Comparison of ENCODE assay signal across 16 cellular contexts in genomic region chr12:89364058-89364457, GRCh38. TPM values are rescaled to one million over a fixed set of nuclear protein-coding genes. Genes with fewer than 3 reads are reported as not detected.
DNase-seq lines count a peak whose midpoint lies in the region; ATAC-seq and TF ChIP-seq lines count a peak whose summit lies in the region.
"Had no signal": no experiment of that assay in that cellular context is flagged by ENCODE, and none has a peak within 500 bp of the region (broad histone marks: within the 10 kb centered on the region; RNA-seq: fewer than 3 reads in every experiment).

No MANE protein-coding gene starts in this region.

- H3F3A ChIP-seq in SK-N-SH (replicated peaks; ENCODE audit: insufficient read depth) = peaks cover 10% of the 10 kb centered on the region

- intact Hi-C loops in right cardiac atrium (cut with DNase I) = loop anchor here in 1 of 4 donors (10.0 kb wide), 1 partner anchor 161 kb away; the partner anchor contains the start of genes GALNT4 and POC1B

- POLR2A ChIA-PET in SK-N-SH (lab: Yijun Ruan, JAX) = interaction anchor here (0.6 kb wide), 1 partner anchor 12 kb away, joined by 3 read pairs; the partner anchor contains the start of gene DUSP6
- POLR2A ChIA-PET in HEK293 (lab: Yijun Ruan, JAX) = no interaction called here

- no peak overlapping the region for H3K4me3 ChIP-seq in SK-N-SH (ENCODE audit: low read depth in 2 of 2, low read length in 1 of 2)
- no peak overlapping the region for H3K4me3 ChIP-seq in HEK293 (ENCODE audit: low read depth, low read length)
- no peak overlapping the region for H3K4me3 ChIP-seq in right cardiac atrium (ENCODE audit: low read length)
- H3K4me3 ChIP-seq: A549, GM23248, HAP-1 had no signal

- peaks cover 10% of the 10 kb centered on the region for H3K4me1 Mint-ChIP-seq in activated T-helper 17 cell treated with anti-CD3 and anti-CD28 coated beads, Interleukin-2, amount 50 U/mL, for 72 hours

- H3K4me3 Mint-ChIP-seq in activated T-helper 17 cell treated with anti-CD3 and anti-CD28 coated beads, Interleukin-2, amount 50 U/mL, for 72 hours = no peak overlapping the region
- H3K4me3 Mint-ChIP-seq: CD4-positive, alpha-beta T cell had no signal

- CTCF ChIA-PET in SK-N-SH (lab: Yijun Ruan, JAX) (interaction anchor here (0.8 kb wide), 1 partner anchor 9 kb away, joined by 3 read pairs; no protein-coding TSS in a partner anchor), HEK293 (lab: Yijun Ruan, JAX) (interaction anchor here (0.6 kb wide), 1 partner anchor 319 kb away, joined by 3 read pairs; no protein-coding TSS in a partner anchor)

- no peak for TF ChIP-seq RAD21 in SK-N-SH (IDR thresholded peaks at IDR 0.05; ENCODE audit: low read length)

- H3K9me3 Mint-ChIP-seq in activated T-helper 17 cell treated with anti-CD3 and anti-CD28 coated beads, Interleukin-2, amount 50 U/mL, for 72 hours = no peaks in the 10 kb centered on the region
- H3K9me3 Mint-ChIP-seq: CD4-positive, alpha-beta T cell had no signal

- 76% methylated on average over 2 of the region's 2 CpGs for WGBS in SK-N-SH (ENCODE audit: low lambda C conversion rate)
- 54% methylated on average over 2 of the region's 2 CpGs for WGBS in right cardiac atrium

- H3K36me3 Mint-ChIP-seq in activated T-helper 17 cell treated with anti-CD3 and anti-CD28 coated beads, Interleukin-2, amount 50 U/mL, for 72 hours (ENCODE audit: low read depth) = no peaks in the 10 kb centered on the region

- H3K27ac ChIP-seq in SK-N-SH (ENCODE audit: low read depth in 2 of 2, low read length in 1 of 2) = no peak overlapping the region
- H3K27ac ChIP-seq in HEK293 (ENCODE audit: extremely low read depth, low read depth, low read length) = no peak overlapping the region
- H3K27ac ChIP-seq in right cardiac atrium (ENCODE audit: low read length) = peak overlapping the region; percentile 17
- H3K27ac ChIP-seq: 22Rv1, A549, C4-2B, GM23248 had no signal

- no peak overlapping the region for H3K9ac ChIP-seq in SK-N-SH
- H3K9ac ChIP-seq: GM23248 had no signal

- peak overlapping the region; percentile 89 for H3K27ac Mint-ChIP-seq in activated T-helper 17 cell treated with anti-CD3 and anti-CD28 coated beads, Interleukin-2, amount 50 U/mL, for 72 hours
- H3K27ac Mint-ChIP-seq: CD4-positive, alpha-beta T cell had no signal

- TF ChIP-seq EP300 in SK-N-SH (IDR thresholded peaks at IDR 0.05; ENCODE audit: borderline replicate concordance in 1 of 2, low read depth in 1 of 2, low read length in 1 of 2) = no peak

- peaks cover 5% of the 10 kb centered on the region; the same call in 1 of the 2 replicates for H3K79me2 ChIP-seq in SK-N-SH (ENCODE audit: insufficient read depth)

- no peaks in the 10 kb centered on the region for H3K9me3 ChIP-seq in SK-N-SH
- no peaks in the 10 kb centered on the region for H3K9me3 ChIP-seq in HEK293 (ENCODE audit: control insufficient read depth, insufficient read depth, low read depth, low read length)
- no peaks in the 10 kb centered on the region for H3K9me3 ChIP-seq in right cardiac atrium (ENCODE audit: control insufficient read depth, low read length)
- H3K9me3 ChIP-seq: A549, Caco-2, HAP-1 had no signal

- DNase-seq in SK-N-SH = no peak
- no peak for DNase-seq in right cardiac atrium
- DNase-seq in mucosa of gallbladder (ENCODE audit: low spot score) = no peak
- DNase-seq: AML-193; Caco-2; CD4-positive, alpha-beta T cell; GM23248 had no signal

- H3K4me2 ChIP-seq in SK-N-SH = no peak overlapping the region
- H3K4me2 ChIP-seq: A549 had no signal

- H3K9me2 ChIP-seq in SK-N-SH = no peaks in the 10 kb centered on the region

- no peak overlapping the region for H2AFZ ChIP-seq in SK-N-SH (ENCODE audit: low read depth)
- H2AFZ ChIP-seq: GM23248 had no signal

- TF ChIP-seq CTCF in SK-N-SH (IDR thresholded peaks at IDR 0.05) = no peak
- no peak for TF ChIP-seq CTCF in HEK293 (tag by site-specific recombination; IDR thresholded peaks at IDR 0.05)

- H3K27me3 ChIP-seq in SK-N-SH (ENCODE audit: insufficient read depth) = no peaks in the 10 kb centered on the region
- H3K27me3 ChIP-seq in right cardiac atrium (ENCODE audit: control insufficient read depth, insufficient read depth) = no peaks in the 10 kb centered on the region

- H3K4me1 ChIP-seq in SK-N-SH (ENCODE audit: control insufficient read depth in 1 of 2, insufficient read depth in 2 of 2, low read depth in 1 of 2, low read length in 1 of 2) (peaks cover 2 to 7% of the 10 kb centered on the region in 2 experiments; a peak in 2 of 4 replicates), HEK293 (ENCODE audit: control insufficient read depth, insufficient read depth, low read length) (no peaks in the 10 kb centered on the region), right cardiac atrium (ENCODE audit: control insufficient read depth, insufficient read depth, low read length) (peaks cover 2% of the 10 kb centered on the region)
- H3K4me1 ChIP-seq: A549, HAP-1 had no signal

- H3K36me3 ChIP-seq in SK-N-SH (replicated peaks in 1 of 2; ENCODE audit: control insufficient read depth in 1 of 2, insufficient read depth in 2 of 2, low read length in 1 of 2) = peaks cover 7% of the 10 kb centered on the region in 2 experiments
- H3K36me3 ChIP-seq in HEK293 (ENCODE audit: control insufficient read depth in 2 of 2, insufficient read depth in 1 of 2, low read length in 2 of 2) = no peaks in the 10 kb centered on the region
- H3K36me3 ChIP-seq: HAP-1 had no signal

- H4K20me1 ChIP-seq in SK-N-SH (ENCODE audit: insufficient read depth) = no peaks in the 10 kb centered on the region

- no peaks in the 10 kb centered on the region for H3K27me3 Mint-ChIP-seq in activated T-helper 17 cell treated with anti-CD3 and anti-CD28 coated beads, Interleukin-2, amount 50 U/mL, for 72 hours
- H3K27me3 Mint-ChIP-seq: CD4-positive, alpha-beta T cell had no signal

- no peak for ATAC-seq in SK-N-SH treated with all-trans-retinoic acid at 6 μM for 48 hours
- no peak for ATAC-seq in activated T-helper 17 cell treated with anti-CD3 and anti-CD28 coated beads, Interleukin-2, amount 50 U/mL, for 72 hours (replicated peaks)
- peak; percentile 39 to 58 for ATAC-seq in right cardiac atrium
- ATAC-seq in HG03280 (IDR thresholded peaks at IDR 0.05; ENCODE audit: unreplicated experiment) = no peak
- ATAC-seq in HG02970 (IDR thresholded peaks at IDR 0.05; ENCODE audit: low FRiP score, unreplicated experiment) = no peak

TF ChIP-seq in SK-N-SH, 30 proteins besides CTCF, POLR2A, EP300 and RAD21 (continues in another document):
- TF ChIP-seq GABPA (IDR thresholded peaks at IDR 0.05; ENCODE audit: low read depth) = no peak
- no peak for TF ChIP-seq ZBTB33 (IDR thresholded peaks at IDR 0.05; ENCODE audit: borderline replicate concordance, low read depth)

TF ChIP-seq in SK-N-SH treated with all-trans-retinoic acid at 6 μM for 48 hours, 23 proteins besides CTCF, POLR2A, EP300 and RAD21 (continues in another document):
- TF ChIP-seq ARNTL (CRISPR knock-in tag; IDR thresholded peaks at IDR 0.05; ENCODE audit: borderline replicate concordance, low read depth) (no peak), ZC3H10 (CRISPR knock-in tag; IDR thresholded peaks at IDR 0.05) (no peak), ZNF565 (CRISPR knock-in tag; conservative IDR thresholded peaks at IDR 0.05; ENCODE audit: low read depth) (no peak), PPARA (CRISPR knock-in tag; IDR thresholded peaks at IDR 0.05; ENCODE audit: borderline replicate concordance) (no peak), ZFP3 (CRISPR knock-in tag; IDR thresholded peaks at IDR 0.05) (no peak), ZNF70 (CRISPR knock-in tag; IDR thresholded peaks at IDR 0.05) (no peak), GLIS3 (CRISPR knock-in tag; IDR thresholded peaks at IDR 0.05) (no peak), CREB5 (CRISPR knock-in tag; IDR thresholded peaks at IDR 0.05; ENCODE audit: low read depth) (no peak), CSDC2 (CRISPR knock-in tag; IDR thresholded peaks at IDR 0.05) (no peak)

TF ChIP-seq in HEK293, 187 proteins besides CTCF, POLR2A, EP300 and RAD21 (continues in another document):
- TF ChIP-seq ZNF19 (tag by site-specific recombination; IDR thresholded peaks at IDR 0.05; ENCODE audit: low read depth) (no peak), ZNF473 (tag by site-specific recombination; IDR thresholded peaks at IDR 0.05) (no peak), ZNF629 (tag by site-specific recombination; IDR thresholded peaks at IDR 0.05) (no peak), ZBTB21 (tag by site-specific recombination; IDR thresholded peaks at IDR 0.05) (0 out of 2 replicates have a peak, but pooled peaks have one; percentile 2), ZNF660 (tag by site-specific recombination; IDR thresholded peaks at IDR 0.05) (0 out of 2 replicates have a peak, but pooled peaks have one; percentile 29), ZBTB44 (tag by site-specific recombination; IDR thresholded peaks at IDR 0.05) (no peak), ZNF449 (tag by site-specific recombination; IDR thresholded peaks at IDR 0.05) (no peak), ZNF621 (tag by site-specific recombination; IDR thresholded peaks at IDR 0.05) (no peak)

RNA-seq across cellular contexts. Expression of gene DUSP6, which starts 11.8 kb away (rescaled TPM):
- 64.8 and 71.4 TPM in 2 replicates for polyA plus RNA-seq in SK-N-SH (2012; rRNA removed)
- 37.6 and 45.0 TPM in 2 replicates for polyA plus RNA-seq in SK-N-SH (2012; cell fraction: cytosol; rRNA removed)
- polyA plus RNA-seq in SK-N-SH (2012; cell fraction: nucleus; rRNA removed) = 225 and 270 TPM in 2 replicates
- 10 to 100 TPM; 68.4 to 94.1 TPM for total RNA-seq in activated T-helper 17 cell treated with anti-CD3 and anti-CD28 coated beads, Interleukin-2, amount 50 U/mL, for 72 hours
- total RNA-seq in right cardiac atrium = 10 to 100 TPM; 18.6 to 27.8 (median 24.1) TPM
- polyA plus RNA-seq in right cardiac atrium = 18.5 TPM
- 155 TPM for total RNA-seq in mucosa of gallbladder

Comparison
In these comparisons a context has a peak if more than half of its experiments do, and no peak if none do; other contexts are left out.
1. ATAC-seq: peak in right cardiac atrium (2 of 2); none in SK-N-SH treated with all-trans-retinoic acid at 6 μM for 48 hours (single experiment), activated T-helper 17 cell treated with anti-CD3 and anti-CD28 coated beads, Interleukin-2, amount 50 U/mL, for 72 hours (single experiment), HG03280 (single experiment) and HG02970 (single experiment).